Comparison of ENCODE assay signal across 31 cellular contexts in genomic region chr19:18807861-18808331, GRCh38. TPM values are rescaled to one million over a fixed set of nuclear protein-coding genes. Genes with fewer than 3 reads are reported as not detected.
DNase-seq lines count a peak whose midpoint lies in the region; ATAC-seq and TF ChIP-seq lines count a peak whose summit lies in the region.
"Had no signal": no experiment of that assay in that cellular context is flagged by ENCODE, and none has a peak within 500 bp of the region (broad histone marks: within the 10 kb centered on the region; RNA-seq: fewer than 3 reads in every experiment).

No MANE protein-coding gene starts in this region.

- CTCF ChIA-PET in activated CD8-positive, alpha-beta T cell treated with anti-CD3 and anti-CD28 coated beads, Interleukin-2, amount 10 ng/mL, durations not matched to agents 7 days and 5 days (lab: Charles Lee) = no interaction called here
- CTCF ChIA-PET in CD4-positive, alpha-beta T cell (lab: Charles Lee) = no interaction called here

- H3K4me2 ChIP-seq in hepatocyte = no peak overlapping the region

- H3K4me1 Mint-ChIP-seq in activated CD8-positive, alpha-beta T cell treated with anti-CD3 and anti-CD28 coated beads, Interleukin-2, amount 10 ng/mL, durations not matched to agents 7 days and 5 days (ENCODE audit: low read depth) = peaks cover 4% of the 10 kb centered on the region
- peaks cover 4% of the 10 kb centered on the region for H3K4me1 Mint-ChIP-seq in CD4-positive, alpha-beta T cell (ENCODE audit: low read depth)
- H3K4me1 Mint-ChIP-seq: brain had no signal

- 54% methylated on average over 18 of the region's 19 CpGs for WGBS in hepatocyte (ENCODE audit: low lambda C conversion rate, missing lambda C conversion rate)
- WGBS in suprapubic skin = 76% methylated on average over 14 of the region's 19 CpGs

- no peak overlapping the region for H3K4me3 Mint-ChIP-seq in activated CD8-positive, alpha-beta T cell treated with anti-CD3 and anti-CD28 coated beads, Interleukin-2, amount 10 ng/mL, durations not matched to agents 7 days and 5 days
- no peak overlapping the region for H3K4me3 Mint-ChIP-seq in CD4-positive, alpha-beta T cell
- H3K4me3 Mint-ChIP-seq: activated CD8-positive, alpha-beta memory T cell treated with anti-CD3 and anti-CD28 coated beads, Interleukin-2, amount 10 ng/mL, durations not matched to agents 7 days and 5 days; activated naive CD8-positive, alpha-beta T cell; activated T-helper 1 cell treated with anti-CD3 and anti-CD28 coated beads, Interleukin-12 subunit alpha, Interleukin-12 subunit beta, Interleukin-2, Interleukin-4 antibody, amounts not matched to agents 30 ng/mL and 10 ng/mL and 1 ng/mL, durations not matched to agents 14 hours and 24 hours and 36 hours; IgD-negative memory B cell; naive thymus-derived CD8-positive, alpha-beta T cell; stimulated activated effector memory CD8-positive, alpha-beta T cell treated with anti-CD3 and anti-CD28 coated beads, Interleukin-12 subunit alpha, Interleukin-12 subunit beta, amount 100 ng/mL, for 72 hours had no signal

- no peak overlapping the region for H3K27ac Mint-ChIP-seq in activated CD8-positive, alpha-beta T cell treated with anti-CD3 and anti-CD28 coated beads, Interleukin-2, amount 10 ng/mL, durations not matched to agents 7 days and 5 days
- H3K27ac Mint-ChIP-seq in CD4-positive, alpha-beta T cell = no peak overlapping the region
- H3K27ac Mint-ChIP-seq: activated CD8-positive, alpha-beta memory T cell treated with anti-CD3 and anti-CD28 coated beads, Interleukin-2, amount 10 ng/mL, durations not matched to agents 7 days and 5 days; activated naive CD8-positive, alpha-beta T cell; activated T-helper 1 cell treated with anti-CD3 and anti-CD28 coated beads, Interleukin-12 subunit alpha, Interleukin-12 subunit beta, Interleukin-2, Interleukin-4 antibody, amounts not matched to agents 30 ng/mL and 10 ng/mL and 1 ng/mL, durations not matched to agents 14 hours and 24 hours and 36 hours; brain; IgD-negative memory B cell; naive thymus-derived CD8-positive, alpha-beta T cell; stimulated activated effector memory CD8-positive, alpha-beta T cell treated with anti-CD3 and anti-CD28 coated beads, Interleukin-12 subunit alpha, Interleukin-12 subunit beta, amount 100 ng/mL, for 72 hours had no signal

- no peak for TF ChIP-seq POLR2A in suprapubic skin (IDR thresholded peaks at IDR 0.05)

- POLR2A ChIA-PET in activated CD8-positive, alpha-beta T cell treated with anti-CD3 and anti-CD28 coated beads, Interleukin-2, amount 10 ng/mL, durations not matched to agents 7 days and 5 days (lab: Charles Lee) = no interaction called here
- POLR2A ChIA-PET in CD4-positive, alpha-beta T cell (lab: Charles Lee) = no interaction called here

- H2AFZ ChIP-seq in hepatocyte = no peak overlapping the region
- H2AFZ ChIP-seq: parathyroid adenoma had no signal

- no peaks in the 10 kb centered on the region for H3K9me3 Mint-ChIP-seq in activated CD8-positive, alpha-beta T cell treated with anti-CD3 and anti-CD28 coated beads, Interleukin-2, amount 10 ng/mL, durations not matched to agents 7 days and 5 days (ENCODE audit: insufficient read depth)
- no peaks in the 10 kb centered on the region for H3K9me3 Mint-ChIP-seq in CD4-positive, alpha-beta T cell
- H3K9me3 Mint-ChIP-seq: activated T-helper 1 cell treated with anti-CD3 and anti-CD28 coated beads, Interleukin-12 subunit alpha, Interleukin-12 subunit beta, Interleukin-2, Interleukin-4 antibody, amounts not matched to agents 30 ng/mL and 10 ng/mL and 1 ng/mL, durations not matched to agents 14 hours and 24 hours and 36 hours; naive thymus-derived CD8-positive, alpha-beta T cell; stimulated activated effector memory CD8-positive, alpha-beta T cell treated with anti-CD3 and anti-CD28 coated beads, Interleukin-12 subunit alpha, Interleukin-12 subunit beta, amount 100 ng/mL, for 72 hours had no signal

- no peaks in the 10 kb centered on the region for H3K9me2 ChIP-seq in hepatocyte (replicated peaks; ENCODE audit: insufficient read depth)

- no peak for ATAC-seq in activated CD8-positive, alpha-beta T cell treated with anti-CD3 and anti-CD28 coated beads, Interleukin-2, amount 10 ng/mL, durations not matched to agents 7 days and 5 days
- no peak for ATAC-seq in GM21529 (IDR thresholded peaks at IDR 0.05; ENCODE audit: unreplicated experiment)
- no peak for ATAC-seq in CD4-positive, alpha-beta T cell (ENCODE audit: poor library complexity)
- ATAC-seq: activated CD8-positive, alpha-beta memory T cell treated with anti-CD3 and anti-CD28 coated beads, Interleukin-2, amount 10 ng/mL, durations not matched to agents 7 days and 5 days; GM12878; naive thymus-derived CD8-positive, alpha-beta T cell had no signal

- peaks cover 3% of the 10 kb centered on the region for H3K27me3 Mint-ChIP-seq in activated CD8-positive, alpha-beta T cell treated with anti-CD3 and anti-CD28 coated beads, Interleukin-2, amount 10 ng/mL, durations not matched to agents 7 days and 5 days (ENCODE audit: low read depth)
- peaks cover 15% of the 10 kb centered on the region for H3K27me3 Mint-ChIP-seq in CD4-positive, alpha-beta T cell

- H3K27ac ChIP-seq in hepatocyte (peak overlapping the region; percentile 75), suprapubic skin (peak overlapping the region; percentile 41)
- no peak overlapping the region for H3K27ac ChIP-seq in CD4-positive, alpha-beta T cell (ENCODE audit: low read depth, low read length)
- H3K27ac ChIP-seq: parathyroid adenoma, Peyer's patch, SJSA1, testis had no signal

- H4K20me1 ChIP-seq in hepatocyte (ENCODE audit: insufficient read depth, poor library complexity, severe bottlenecking) = no peaks in the 10 kb centered on the region

- H3K9me3 ChIP-seq in hepatocyte (ENCODE audit: low read depth) (no peaks in the 10 kb centered on the region), suprapubic skin (no peaks in the 10 kb centered on the region)
- H3K9me3 ChIP-seq in CD4-positive, alpha-beta T cell (ENCODE audit: control insufficient read depth, low read length) = no peaks in the 10 kb centered on the region
- H3K9me3 ChIP-seq: Peyer's patch, SJSA1, testis had no signal

- H3K36me3 Mint-ChIP-seq in activated CD8-positive, alpha-beta T cell treated with anti-CD3 and anti-CD28 coated beads, Interleukin-2, amount 10 ng/mL, durations not matched to agents 7 days and 5 days (ENCODE audit: low read depth) = no peaks in the 10 kb centered on the region
- no peaks in the 10 kb centered on the region for H3K36me3 Mint-ChIP-seq in CD4-positive, alpha-beta T cell (ENCODE audit: low read depth)
- H3K36me3 Mint-ChIP-seq: activated CD8-positive, alpha-beta memory T cell treated with anti-CD3 and anti-CD28 coated beads, Interleukin-2, amount 10 ng/mL, durations not matched to agents 7 days and 5 days; brain; IgD-negative memory B cell; naive thymus-derived CD8-positive, alpha-beta T cell; stimulated activated effector memory CD8-positive, alpha-beta T cell treated with anti-CD3 and anti-CD28 coated beads, Interleukin-12 subunit alpha, Interleukin-12 subunit beta, amount 100 ng/mL, for 72 hours had no signal

- no peak for TF ChIP-seq EP300 in suprapubic skin (IDR thresholded peaks at IDR 0.05)

- H3K4me1 ChIP-seq in hepatocyte (ENCODE audit: insufficient read depth) = peaks cover 4% of the 10 kb centered on the region
- H3K4me1 ChIP-seq in suprapubic skin = peaks cover 20% of the 10 kb centered on the region
- H3K4me1 ChIP-seq: parathyroid adenoma, Peyer's patch, SJSA1, testis had no signal

- H3K27me3 ChIP-seq in hepatocyte = no peaks in the 10 kb centered on the region
- H3K27me3 ChIP-seq in suprapubic skin = peaks cover 3% of the 10 kb centered on the region
- no peaks in the 10 kb centered on the region for H3K27me3 ChIP-seq in CD4-positive, alpha-beta T cell (ENCODE audit: control insufficient read depth, insufficient read depth, low read length)
- H3K27me3 ChIP-seq: Peyer's patch, SJSA1, testis had no signal

- H3K4me3 ChIP-seq in hepatocyte = no peak overlapping the region
- no peak overlapping the region for H3K4me3 ChIP-seq in suprapubic skin
- H3K4me3 ChIP-seq: GM12878, Peyer's patch, SJSA1, testis had no signal

- intact Hi-C loops in CD4-positive, alpha-beta T cell (cut with DNase I, micrococcal nuclease) = no loop called here

- DNase-seq in GM04503 (ENCODE audit: low read depth) = peak; percentile 69
- peak; percentile 73 for DNase-seq in amniotic epithelial cell (ENCODE audit: low read depth)
- DNase-seq in hepatocyte (ENCODE audit: low spot score) = peak; percentile 65
- peak in 1 of 2 donors; percentile 74 for DNase-seq in suprapubic skin (ENCODE audit: low spot score in 2 of 2)
- DNase-seq in activated CD8-positive, alpha-beta T cell treated with anti-CD3 and anti-CD28 coated beads, Interleukin-2, amount 10 ng/mL, durations not matched to agents 7 days and 5 days = no peak
- no peak for DNase-seq in NCI-H2107 treated with DMSO at 0.1 percent for 48 hours (lab: John Stamatoyannopoulos, UW; ENCODE audit: unreplicated experiment)
- no peak for DNase-seq in CD4-positive, alpha-beta T cell
- DNase-seq: activated CD4-positive, alpha-beta T cell treated with anti-CD3 and anti-CD28 coated beads for 48 hours; activated CD8-positive, alpha-beta memory T cell treated with anti-CD3 and anti-CD28 coated beads, Interleukin-2, amount 10 ng/mL, durations not matched to agents 7 days and 5 days; effector CD8-positive, alpha-beta T cell; erythroblast; GF-D8; naive thymus-derived CD8-positive, alpha-beta T cell; NCI-H1436; NCI-H524; NK-92 treated with Interleukin-12 subunit alpha and Interleukin-12 subunit beta, amount 100 ng/mL, for 24 hours; Peyer's patch; stimulated activated CD4-positive, alpha-beta T cell treated with anti-CD3 and anti-CD28 coated beads, Interleukin-2, amount 100 ng/mL, for 24 hours; testis had no signal

- TF ChIP-seq CTCF in hepatocyte (IDR thresholded peaks at IDR 0.05; ENCODE audit: poor library complexity) = no peak
- TF ChIP-seq CTCF in suprapubic skin (IDR thresholded peaks at IDR 0.05) = no peak
- no peak for TF ChIP-seq CTCF in CD4-positive, alpha-beta T cell (IDR thresholded peaks at IDR 0.05)

- no peaks in the 10 kb centered on the region for H3K79me2 ChIP-seq in hepatocyte
- H3K79me2 ChIP-seq: parathyroid adenoma had no signal

- H3K36me3 ChIP-seq in hepatocyte (replicated peaks; ENCODE audit: insufficient read depth, low read depth) (no peaks in the 10 kb centered on the region), suprapubic skin (no peaks in the 10 kb centered on the region)
- H3K36me3 ChIP-seq: Peyer's patch, SJSA1 had no signal

RNA-seq across cellular contexts. Expression of gene COMP, which starts 16.8 kb away (rescaled TPM):
- total RNA-seq in hepatocyte (2.8 and 3.0 TPM in 2 replicates), suprapubic skin (1 to 10 TPM; 5.1 to 9.1 (median 6.9) TPM)
- 12.5 and 16.3 TPM in 2 replicates for polyA plus RNA-seq in hepatocyte
- total RNA-seq in activated CD8-positive, alpha-beta T cell treated with anti-CD3 and anti-CD28 coated beads, Interleukin-2, amount 10 ng/mL, durations not matched to agents 7 days and 5 days = not detected
- not detected for total RNA-seq in CD4-positive, alpha-beta T cell
- total RNA-seq: activated CD8-positive, alpha-beta memory T cell treated with anti-CD3 and anti-CD28 coated beads, Interleukin-2, amount 10 ng/mL, durations not matched to agents 7 days and 5 days; activated T-helper 1 cell treated with anti-CD3 and anti-CD28 coated beads, Interleukin-12 subunit alpha, Interleukin-12 subunit beta, Interleukin-2, Interleukin-4 antibody, amounts not matched to agents 30 ng/mL and 10 ng/mL and 1 ng/mL, durations not matched to agents 14 hours and 24 hours and 36 hours; GM12878; kidney epithelial cell; M059J; naive thymus-derived CD8-positive, alpha-beta T cell; SJSA1; T-helper 1 cell treated with Interleukin-12 subunit alpha and Interleukin-12 subunit beta and Interleukin-4 antibody, amounts not matched to agents 30 ng/mL and 1 ng/mL, for 36 hours had no signal
- polyA plus RNA-seq: IgD-negative memory B cell; naive thymus-derived CD8-positive, alpha-beta T cell had no signal

RNA-seq across cellular contexts. Expression of gene UPF1, which starts 23.9 kb away (rescaled TPM):
- total RNA-seq in hepatocyte = 24.5 and 47.2 TPM in 2 replicates
- polyA plus RNA-seq in hepatocyte = 22.2 and 27.0 TPM in 2 replicates
- total RNA-seq in suprapubic skin = 100 to 1,000 TPM in 2 of 4 donors, 10 to 100 TPM in 2; 74.7 to 160 (median 99.2) TPM
- total RNA-seq in activated CD8-positive, alpha-beta T cell treated with anti-CD3 and anti-CD28 coated beads, Interleukin-2, amount 10 ng/mL, durations not matched to agents 7 days and 5 days = 10 to 100 TPM; 81.8 to 84.0 TPM
- total RNA-seq in CD4-positive, alpha-beta T cell = 100 to 1,000 TPM; 146 to 150 TPM

Comparison
In these comparisons a context has a peak if more than half of its experiments do, and no peak if none do; other contexts are left out.
1. DNase-seq: peak in GM04503 (single experiment), amniotic epithelial cell (single experiment) and hepatocyte (single experiment); none in activated CD8-positive, alpha-beta T cell treated with anti-CD3 and anti-CD28 coated beads, Interleukin-2, amount 10 ng/mL, durations not matched to agents 7 days and 5 days (single experiment), NCI-H2107 treated with DMSO at 0.1 percent for 48 hours (single experiment) and CD4-positive, alpha-beta T cell (0 of 10).